In the genomic region with DNA sequence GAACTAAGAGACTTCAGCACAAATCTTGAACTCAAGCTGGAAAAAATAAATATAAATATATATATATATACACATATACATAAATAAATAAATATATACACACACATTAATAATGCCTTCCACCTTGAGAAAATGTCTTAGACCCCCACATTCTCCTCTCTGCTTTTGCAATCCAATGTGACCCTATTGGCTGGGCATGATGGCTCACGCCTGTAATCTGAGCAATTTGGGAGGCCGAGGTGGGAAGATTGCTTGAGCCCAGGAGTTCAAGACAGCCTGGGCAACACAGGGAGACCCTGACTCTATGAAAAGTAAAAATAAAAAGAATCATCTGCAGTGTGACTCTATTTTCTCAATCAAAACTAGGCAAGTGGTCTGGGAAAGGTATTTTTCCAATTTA, we compare ENCODE assay signal across 1 cellular context.
TF ChIP-seq lines count a peak whose summit lies in the region.

No MANE protein-coding gene starts in this region.

TF ChIP-seq in GM23338, 12 proteins besides CTCF, POLR2A, EP300 and RAD21 (continued from another document):
- TF ChIP-seq, protein P1, sequence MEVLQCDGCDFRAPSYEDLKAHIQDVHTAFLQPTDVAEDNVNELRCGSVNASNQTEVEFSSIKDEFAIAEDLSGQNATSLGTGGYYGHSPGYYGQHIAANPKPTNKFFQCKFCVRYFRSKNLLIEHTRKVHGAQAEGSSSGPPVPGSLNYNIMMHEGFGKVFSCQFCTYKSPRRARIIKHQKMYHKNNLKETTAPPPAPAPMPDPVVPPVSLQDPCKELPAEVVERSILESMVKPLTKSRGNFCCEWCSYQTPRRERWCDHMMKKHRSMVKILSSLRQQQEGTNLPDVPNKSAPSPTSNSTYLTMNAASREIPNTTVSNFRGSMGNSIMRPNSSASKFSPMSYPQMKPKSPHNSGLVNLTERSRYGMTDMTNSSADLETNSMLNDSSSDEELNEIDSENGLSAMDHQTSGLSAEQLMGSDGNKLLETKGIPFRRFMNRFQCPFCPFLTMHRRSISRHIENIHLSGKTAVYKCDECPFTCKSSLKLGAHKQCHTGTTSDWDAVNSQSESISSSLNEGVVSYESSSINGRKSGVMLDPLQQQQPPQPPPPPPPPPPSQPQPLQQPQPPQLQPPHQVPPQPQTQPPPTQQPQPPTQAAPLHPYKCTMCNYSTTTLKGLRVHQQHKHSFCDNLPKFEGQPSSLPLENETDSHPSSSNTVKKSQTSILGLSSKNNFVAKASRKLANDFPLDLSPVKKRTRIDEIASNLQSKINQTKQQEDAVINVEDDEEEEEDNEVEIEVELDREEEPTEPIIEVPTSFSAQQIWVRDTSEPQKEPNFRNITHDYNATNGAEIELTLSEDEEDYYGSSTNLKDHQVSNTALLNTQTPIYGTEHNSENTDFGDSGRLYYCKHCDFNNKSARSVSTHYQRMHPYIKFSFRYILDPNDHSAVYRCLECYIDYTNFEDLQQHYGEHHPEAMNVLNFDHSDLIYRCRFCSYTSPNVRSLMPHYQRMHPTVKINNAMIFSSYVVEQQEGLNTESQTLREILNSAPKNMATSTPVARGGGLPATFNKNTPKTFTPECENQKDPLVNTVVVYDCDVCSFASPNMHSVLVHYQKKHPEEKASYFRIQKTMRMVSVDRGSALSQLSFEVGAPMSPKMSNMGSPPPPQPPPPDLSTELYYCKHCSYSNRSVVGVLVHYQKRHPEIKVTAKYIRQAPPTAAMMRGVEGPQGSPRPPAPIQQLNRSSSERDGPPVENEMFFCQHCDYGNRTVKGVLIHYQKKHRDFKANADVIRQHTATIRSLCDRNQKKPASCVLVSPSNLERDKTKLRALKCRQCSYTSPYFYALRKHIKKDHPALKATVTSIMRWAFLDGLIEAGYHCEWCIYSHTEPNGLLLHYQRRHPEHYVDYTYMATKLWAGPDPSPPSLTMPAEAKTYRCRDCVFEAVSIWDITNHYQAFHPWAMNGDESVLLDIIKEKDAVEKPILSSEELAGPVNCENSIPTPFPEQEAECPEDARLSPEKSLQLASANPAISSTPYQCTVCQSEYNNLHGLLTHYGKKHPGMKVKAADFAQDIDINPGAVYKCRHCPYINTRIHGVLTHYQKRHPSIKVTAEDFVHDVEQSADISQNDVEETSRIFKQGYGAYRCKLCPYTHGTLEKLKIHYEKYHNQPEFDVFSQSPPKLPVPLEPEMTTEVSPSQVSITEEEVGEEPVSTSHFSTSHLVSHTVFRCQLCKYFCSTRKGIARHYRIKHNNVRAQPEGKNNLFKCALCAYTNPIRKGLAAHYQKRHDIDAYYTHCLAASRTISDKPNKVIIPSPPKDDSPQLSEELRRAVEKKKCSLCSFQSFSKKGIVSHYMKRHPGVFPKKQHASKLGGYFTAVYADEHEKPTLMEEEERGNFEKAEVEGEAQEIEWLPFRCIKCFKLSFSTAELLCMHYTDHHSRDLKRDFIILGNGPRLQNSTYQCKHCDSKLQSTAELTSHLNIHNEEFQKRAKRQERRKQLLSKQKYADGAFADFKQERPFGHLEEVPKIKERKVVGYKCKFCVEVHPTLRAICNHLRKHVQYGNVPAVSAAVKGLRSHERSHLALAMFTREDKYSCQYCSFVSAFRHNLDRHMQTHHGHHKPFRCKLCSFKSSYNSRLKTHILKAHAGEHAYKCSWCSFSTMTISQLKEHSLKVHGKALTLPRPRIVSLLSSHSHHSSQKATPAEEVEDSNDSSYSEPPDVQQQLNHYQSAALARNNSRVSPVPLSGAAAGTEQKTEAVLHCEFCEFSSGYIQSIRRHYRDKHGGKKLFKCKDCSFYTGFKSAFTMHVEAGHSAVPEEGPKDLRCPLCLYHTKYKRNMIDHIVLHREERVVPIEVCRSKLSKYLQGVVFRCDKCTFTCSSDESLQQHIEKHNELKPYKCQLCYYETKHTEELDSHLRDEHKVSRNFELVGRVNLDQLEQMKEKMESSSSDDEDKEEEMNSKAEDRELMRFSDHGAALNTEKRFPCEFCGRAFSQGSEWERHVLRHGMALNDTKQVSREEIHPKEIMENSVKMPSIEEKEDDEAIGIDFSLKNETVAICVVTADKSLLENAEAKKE (CRISPR knock-in tag; IDR thresholded peaks at IDR 0.05), result no peak
- TF ChIP-seq NANOG (IDR thresholded peaks at IDR 0.05; ENCODE audit: borderline replicate concordance) (no peak), CREB1 (CRISPR knock-in tag; IDR thresholded peaks at IDR 0.05; ENCODE audit: low read depth) (no peak), JUNB (IDR thresholded peaks at IDR 0.05; ENCODE audit: unreplicated experiment) (no peak), EZH2 (IDR thresholded peaks at IDR 0.05; ENCODE audit: low read depth, unreplicated experiment) (no peak), EZH2phosphoT487 (IDR thresholded peaks at IDR 0.05; ENCODE audit: unreplicated experiment) (no peak), ZNF331 (CRISPR knock-in tag; IDR thresholded peaks at IDR 0.05; ENCODE audit: low read depth) (no peak)
- TF ChIP-seq, protein P2, sequence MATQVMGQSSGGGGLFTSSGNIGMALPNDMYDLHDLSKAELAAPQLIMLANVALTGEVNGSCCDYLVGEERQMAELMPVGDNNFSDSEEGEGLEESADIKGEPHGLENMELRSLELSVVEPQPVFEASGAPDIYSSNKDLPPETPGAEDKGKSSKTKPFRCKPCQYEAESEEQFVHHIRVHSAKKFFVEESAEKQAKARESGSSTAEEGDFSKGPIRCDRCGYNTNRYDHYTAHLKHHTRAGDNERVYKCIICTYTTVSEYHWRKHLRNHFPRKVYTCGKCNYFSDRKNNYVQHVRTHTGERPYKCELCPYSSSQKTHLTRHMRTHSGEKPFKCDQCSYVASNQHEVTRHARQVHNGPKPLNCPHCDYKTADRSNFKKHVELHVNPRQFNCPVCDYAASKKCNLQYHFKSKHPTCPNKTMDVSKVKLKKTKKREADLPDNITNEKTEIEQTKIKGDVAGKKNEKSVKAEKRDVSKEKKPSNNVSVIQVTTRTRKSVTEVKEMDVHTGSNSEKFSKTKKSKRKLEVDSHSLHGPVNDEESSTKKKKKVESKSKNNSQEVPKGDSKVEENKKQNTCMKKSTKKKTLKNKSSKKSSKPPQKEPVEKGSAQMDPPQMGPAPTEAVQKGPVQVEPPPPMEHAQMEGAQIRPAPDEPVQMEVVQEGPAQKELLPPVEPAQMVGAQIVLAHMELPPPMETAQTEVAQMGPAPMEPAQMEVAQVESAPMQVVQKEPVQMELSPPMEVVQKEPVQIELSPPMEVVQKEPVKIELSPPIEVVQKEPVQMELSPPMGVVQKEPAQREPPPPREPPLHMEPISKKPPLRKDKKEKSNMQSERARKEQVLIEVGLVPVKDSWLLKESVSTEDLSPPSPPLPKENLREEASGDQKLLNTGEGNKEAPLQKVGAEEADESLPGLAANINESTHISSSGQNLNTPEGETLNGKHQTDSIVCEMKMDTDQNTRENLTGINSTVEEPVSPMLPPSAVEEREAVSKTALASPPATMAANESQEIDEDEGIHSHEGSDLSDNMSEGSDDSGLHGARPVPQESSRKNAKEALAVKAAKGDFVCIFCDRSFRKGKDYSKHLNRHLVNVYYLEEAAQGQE (IDR thresholded peaks at IDR 0.05; ENCODE audit: unreplicated experiment), result no peak
